In the genomic region with DNA sequence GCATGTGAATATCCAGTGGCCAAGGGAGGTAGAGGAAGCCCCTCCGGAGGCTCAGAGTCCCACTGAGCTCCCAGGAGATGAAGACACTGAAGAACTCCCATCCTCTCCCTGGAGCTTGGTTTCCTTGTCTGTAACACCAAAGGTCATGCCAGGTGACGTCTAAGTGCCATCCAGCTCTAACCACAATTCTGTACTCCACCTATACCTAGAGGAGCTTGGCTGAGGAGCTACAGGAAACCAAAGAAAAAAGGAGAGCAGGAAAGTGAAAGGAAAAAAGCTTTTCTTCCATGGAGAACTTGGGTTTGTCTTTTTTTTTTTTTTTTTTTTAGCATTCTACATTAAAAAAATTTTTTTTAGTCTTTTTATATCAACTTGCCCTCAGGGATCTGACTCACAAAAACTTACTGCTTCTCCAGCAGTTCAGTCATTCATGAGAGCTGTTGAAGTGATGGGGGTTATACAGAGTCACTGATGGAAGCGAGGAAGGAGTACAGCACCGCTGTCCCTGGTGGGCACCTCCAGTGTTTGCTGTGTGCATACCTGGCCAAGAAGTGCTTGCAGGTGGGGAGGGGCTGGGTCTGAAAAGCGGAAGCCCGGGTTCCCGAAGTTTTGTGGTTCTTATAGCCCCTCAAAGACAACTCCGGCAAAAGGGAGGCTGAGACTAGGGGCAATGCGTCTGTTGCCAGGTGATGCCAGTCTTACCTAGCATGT, we compare ENCODE assay signal across 12 cellular contexts. TPM values are rescaled to one million over a fixed set of nuclear protein-coding genes. Genes with fewer than 3 reads are reported as not detected.
DNase-seq lines count a peak whose midpoint lies in the region; ATAC-seq and TF ChIP-seq lines count a peak whose summit lies in the region.
"Had no signal": no experiment of that assay in that cellular context is flagged by ENCODE, and none has a peak within 500 bp of the region (broad histone marks: within the 10 kb centered on the region; RNA-seq: fewer than 3 reads in every experiment).

No MANE protein-coding gene starts in this region.

- H3K36me3 ChIP-seq in gastroesophageal sphincter (no peaks in the 10 kb centered on the region), sigmoid colon (no peaks in the 10 kb centered on the region)

- no peaks in the 10 kb centered on the region for H3K4me1 Mint-ChIP-seq in stimulated activated naive CD8-positive, alpha-beta T cell treated with anti-CD3 and anti-CD28 coated beads, Interleukin-15, amount 100 ng/mL, for 72 hours
- H3K4me1 Mint-ChIP-seq: activated CD8-positive, alpha-beta memory T cell treated with anti-CD3 and anti-CD28 coated beads, Interleukin-2, amount 10 ng/mL, durations not matched to agents 7 days and 5 days; activated naive CD8-positive, alpha-beta T cell treated with anti-CD3 and anti-CD28 coated beads for 36 hours had no signal

- intact Hi-C loops in sigmoid colon (cut with DNase I) = no loop called here

- H3K4me1 ChIP-seq in gastroesophageal sphincter (peaks cover 39 to 78% (median 44%) of the 10 kb centered on the region in 3 donors), sigmoid colon (peaks cover 0 to 52% (median 45%) of the 10 kb centered on the region in 4 donors)

- ATAC-seq in gastroesophageal sphincter (no peak), HG02970 (IDR thresholded peaks at IDR 0.05; ENCODE audit: low FRiP score, unreplicated experiment) (no peak)
- ATAC-seq in stimulated activated naive CD8-positive, alpha-beta T cell treated with anti-CD3 and anti-CD28 coated beads, Interleukin-15, amount 100 ng/mL, for 72 hours = no peak
- ATAC-seq: activated CD8-positive, alpha-beta memory T cell treated with anti-CD3 and anti-CD28 coated beads, Interleukin-2, amount 10 ng/mL, durations not matched to agents 7 days and 5 days had no signal

- no peak overlapping the region for H3K4me3 Mint-ChIP-seq in stimulated activated naive CD8-positive, alpha-beta T cell treated with anti-CD3 and anti-CD28 coated beads, Interleukin-15, amount 100 ng/mL, for 72 hours
- H3K4me3 Mint-ChIP-seq: activated CD8-positive, alpha-beta memory T cell treated with anti-CD3 and anti-CD28 coated beads, Interleukin-2, amount 10 ng/mL, durations not matched to agents 7 days and 5 days; activated naive CD8-positive, alpha-beta T cell treated with anti-CD3 and anti-CD28 coated beads for 36 hours had no signal

- H3K9me3 Mint-ChIP-seq in stimulated activated naive CD8-positive, alpha-beta T cell treated with anti-CD3 and anti-CD28 coated beads, Interleukin-15, amount 100 ng/mL, for 72 hours = no peaks in the 10 kb centered on the region
- H3K9me3 Mint-ChIP-seq: activated naive CD8-positive, alpha-beta T cell treated with anti-CD3 and anti-CD28 coated beads for 36 hours had no signal

- WGBS in gastroesophageal sphincter (ENCODE audit: low coverage in 1 of 2), 2 donors = 62 to 64% methylated on average over 2 to 5 of the region's 9 CpGs
- 89 to 91% methylated on average over 9 of the region's 9 CpGs for WGBS in sigmoid colon, 2 donors

- H3K27ac ChIP-seq in angular gyrus (ENCODE audit: low read depth, low read length) = peak overlapping the region; percentile 45
- H3K27ac ChIP-seq in gastroesophageal sphincter = peak overlapping the region; percentile 88 to 93 (median 90)
- peak overlapping the region; percentile 73 to 88 (median 80) for H3K27ac ChIP-seq in sigmoid colon
- H3K27ac ChIP-seq: HL-60 had no signal

- TF ChIP-seq POLR2A in gastroesophageal sphincter (IDR thresholded peaks at IDR 0.05) (no peak), sigmoid colon (IDR thresholded peaks at IDR 0.05) (no peak)

- no peak for TF ChIP-seq EP300 in gastroesophageal sphincter (IDR thresholded peaks at IDR 0.05)
- TF ChIP-seq EP300 in sigmoid colon (IDR thresholded peaks at IDR 0.05) = no peak

- H3K27me3 ChIP-seq in gastroesophageal sphincter (no peaks in the 10 kb centered on the region), sigmoid colon (no peaks in the 10 kb centered on the region)

- no peak for TF ChIP-seq CTCF in gastroesophageal sphincter (IDR thresholded peaks at IDR 0.05)
- no peak for TF ChIP-seq CTCF in sigmoid colon (IDR thresholded peaks at IDR 0.05)

- H3K4me3 ChIP-seq in gastroesophageal sphincter (no peak overlapping the region), sigmoid colon (no peak overlapping the region)

- H3K9me3 ChIP-seq in gastroesophageal sphincter = no peaks in the 10 kb centered on the region
- no peaks in the 10 kb centered on the region for H3K9me3 ChIP-seq in sigmoid colon

- H3K27me3 Mint-ChIP-seq in stimulated activated naive CD8-positive, alpha-beta T cell treated with anti-CD3 and anti-CD28 coated beads, Interleukin-15, amount 100 ng/mL, for 72 hours = no peaks in the 10 kb centered on the region
- H3K27me3 Mint-ChIP-seq: activated naive CD8-positive, alpha-beta T cell treated with anti-CD3 and anti-CD28 coated beads for 36 hours had no signal

- DNase-seq in Daoy (ENCODE audit: low read depth) (peak; percentile 36), sigmoid colon (no peak), DMS 273 treated with DMSO at 0.1 percent for 48 hours (lab: John Stamatoyannopoulos, UW) (no peak)
- DNase-seq in stimulated activated CD4-positive, alpha-beta T cell treated with anti-CD3 and anti-CD28 coated beads, Interleukin-4, amount 100 ng/mL, for 24 hours = no peak
- DNase-seq in stimulated activated naive CD8-positive, alpha-beta T cell treated with anti-CD3 and anti-CD28 coated beads, Interleukin-15, amount 100 ng/mL, for 72 hours = no peak
- DNase-seq: activated CD8-positive, alpha-beta memory T cell treated with anti-CD3 and anti-CD28 coated beads, Interleukin-2, amount 10 ng/mL, durations not matched to agents 7 days and 5 days; activated naive CD8-positive, alpha-beta T cell treated with anti-CD3 and anti-CD28 coated beads for 36 hours; NCI-H345 had no signal

- no peak overlapping the region for H3K27ac Mint-ChIP-seq in stimulated activated naive CD8-positive, alpha-beta T cell treated with anti-CD3 and anti-CD28 coated beads, Interleukin-15, amount 100 ng/mL, for 72 hours
- H3K27ac Mint-ChIP-seq: activated CD8-positive, alpha-beta memory T cell treated with anti-CD3 and anti-CD28 coated beads, Interleukin-2, amount 10 ng/mL, durations not matched to agents 7 days and 5 days; activated naive CD8-positive, alpha-beta T cell treated with anti-CD3 and anti-CD28 coated beads for 36 hours had no signal

RNA-seq across cellular contexts. Expression of a gene that starts 46.0 kb away (rescaled TPM):
- 10.3 and 12.1 TPM in 2 replicates for total RNA-seq in Daoy (2014; rRNA removed; shearing (Covaris generic))
- 10 to 100 TPM in 3 of 4 donors, 1 to 10 TPM in 1; 5.6 to 31.8 (median 20.4) TPM for total RNA-seq in gastroesophageal sphincter
- total RNA-seq in sigmoid colon = 10 to 100 TPM in 2 of 4 donors, 1 to 10 TPM in 2; 9.4 to 26.3 (median 16.0) TPM
- polyA plus RNA-seq in sigmoid colon = 1 to 10 TPM; 1.2 to 2.3 (median 1.8) TPM
